ENCODE assay signal across 29 cellular contexts in the genomic region with DNA sequence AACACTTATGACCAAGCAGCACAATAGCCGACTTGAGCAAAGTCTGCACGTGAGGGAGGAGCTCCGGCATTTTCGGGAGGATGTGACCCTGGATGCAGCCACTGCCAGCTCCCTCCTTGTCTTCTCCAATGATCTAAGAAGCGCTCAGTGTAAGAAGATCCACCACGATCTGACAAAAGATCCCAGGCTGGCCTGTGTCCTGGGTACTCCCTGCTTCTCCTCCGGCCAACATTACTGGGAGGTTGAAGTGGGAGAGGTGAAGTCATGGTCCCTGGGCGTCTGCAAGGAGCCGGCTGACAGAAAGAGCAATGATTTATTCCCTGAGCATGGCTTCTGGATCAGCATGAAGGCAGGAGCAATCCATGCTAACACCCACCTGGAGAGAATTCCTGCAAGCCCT. TPM values are rescaled to one million over a fixed set of nuclear protein-coding genes. Genes with fewer than 3 reads are reported as not detected.
"Had no signal": no experiment of that assay in that cellular context is flagged by ENCODE, and none has a peak within 500 bp of the region (broad histone marks: within the 10 kb centered on the region; RNA-seq: fewer than 3 reads in every experiment).

No MANE protein-coding gene starts in this region.

- H3K4me3 Mint-ChIP-seq: central memory CD8-positive, alpha-beta T cell; memory B cell; natural killer cell; stimulated activated memory B cell treated with anti-CD40 and anti-IgM and Interleukin-4, amounts not matched to agents 10 μg/mL and 1 μg/mL and 100 μg/mL, for 72 hours had no signal

- H3K27ac Mint-ChIP-seq: memory B cell; natural killer cell; stimulated activated memory B cell treated with anti-CD40 and anti-IgM and Interleukin-4, amounts not matched to agents 10 μg/mL and 1 μg/mL and 100 μg/mL, for 72 hours had no signal

- DNase-seq: colonic mucosa; dermis blood vessel endothelial cell; effector memory CD4-positive, alpha-beta T cell; erythroblast; esophagus squamous epithelium; foreskin melanocyte; glutamatergic neuron; heart right ventricle; hippocampal formation; islet precursor cell; kidney glomerular epithelial cell; left colon; natural killer cell; occipital lobe; pancreas; spleen; stimulated activated CD4-positive, alpha-beta T cell treated with anti-CD3 and anti-CD28 coated beads, Interleukin-4, amount 100 ng/mL, for 4 hours; stimulated activated naive CD8-positive, alpha-beta T cell treated with anti-CD3 and anti-CD28 coated beads, Interleukin-15, Interleukin-2, amounts not matched to agents 100 U/mL and 50 U/mL, for 24 hours; upper lobe of left lung had no signal

- H3K27me3 ChIP-seq: colonic mucosa, esophagus squamous epithelium, heart right ventricle, pancreas, tibial nerve, upper lobe of left lung had no signal

- H3K4me1 Mint-ChIP-seq: central memory CD8-positive, alpha-beta T cell; memory B cell; natural killer cell; stimulated activated memory B cell treated with anti-CD40 and anti-IgM and Interleukin-4, amounts not matched to agents 10 μg/mL and 1 μg/mL and 100 μg/mL, for 72 hours had no signal

- H3K4me1 ChIP-seq: colonic mucosa, esophagus squamous epithelium, heart right ventricle, pancreas, spleen, upper lobe of left lung had no signal

- H3K27ac ChIP-seq: colonic mucosa, esophagus squamous epithelium, heart right ventricle, pancreas, skin epidermis, spleen, thoracic aorta, tibial nerve, upper lobe of left lung had no signal

- H3K36me3 Mint-ChIP-seq: memory B cell; natural killer cell; stimulated activated memory B cell treated with anti-CD40 and anti-IgM and Interleukin-4, amounts not matched to agents 10 μg/mL and 1 μg/mL and 100 μg/mL, for 72 hours had no signal

- H3K36me3 ChIP-seq: colonic mucosa, esophagus squamous epithelium, heart right ventricle, pancreas, spleen, thoracic aorta, tibial nerve, upper lobe of left lung had no signal

- H3K4me3 ChIP-seq: colonic mucosa, esophagus squamous epithelium, heart right ventricle, lung, pancreas, skin epidermis, spleen, thoracic aorta, tibial nerve, upper lobe of left lung had no signal

- H3K27me3 Mint-ChIP-seq: stimulated activated memory B cell treated with anti-CD40 and anti-IgM and Interleukin-4, amounts not matched to agents 10 μg/mL and 1 μg/mL and 100 μg/mL, for 72 hours had no signal

- H3K9me3 Mint-ChIP-seq: central memory CD8-positive, alpha-beta T cell; memory B cell; natural killer cell; stimulated activated memory B cell treated with anti-CD40 and anti-IgM and Interleukin-4, amounts not matched to agents 10 μg/mL and 1 μg/mL and 100 μg/mL, for 72 hours had no signal

- H3K9me3 ChIP-seq: colonic mucosa, esophagus squamous epithelium, heart right ventricle, pancreas, spleen, thoracic aorta, tibial nerve, upper lobe of left lung had no signal

RNA-seq across cellular contexts. Expression of gene RFPL4B, which starts 2.8 kb away (rescaled TPM):
- total RNA-seq: chondrocyte, colonic mucosa, esophagus squamous epithelium, left colon, liver, lung, natural killer cell, occipital lobe, pancreas, posterior vena cava, spleen, tibial nerve had no signal
- polyA plus RNA-seq: heart right ventricle, liver, lung, pancreas, spleen had no signal
